Comparison of ENCODE assay signal across 1 cellular context in the genomic region with DNA sequence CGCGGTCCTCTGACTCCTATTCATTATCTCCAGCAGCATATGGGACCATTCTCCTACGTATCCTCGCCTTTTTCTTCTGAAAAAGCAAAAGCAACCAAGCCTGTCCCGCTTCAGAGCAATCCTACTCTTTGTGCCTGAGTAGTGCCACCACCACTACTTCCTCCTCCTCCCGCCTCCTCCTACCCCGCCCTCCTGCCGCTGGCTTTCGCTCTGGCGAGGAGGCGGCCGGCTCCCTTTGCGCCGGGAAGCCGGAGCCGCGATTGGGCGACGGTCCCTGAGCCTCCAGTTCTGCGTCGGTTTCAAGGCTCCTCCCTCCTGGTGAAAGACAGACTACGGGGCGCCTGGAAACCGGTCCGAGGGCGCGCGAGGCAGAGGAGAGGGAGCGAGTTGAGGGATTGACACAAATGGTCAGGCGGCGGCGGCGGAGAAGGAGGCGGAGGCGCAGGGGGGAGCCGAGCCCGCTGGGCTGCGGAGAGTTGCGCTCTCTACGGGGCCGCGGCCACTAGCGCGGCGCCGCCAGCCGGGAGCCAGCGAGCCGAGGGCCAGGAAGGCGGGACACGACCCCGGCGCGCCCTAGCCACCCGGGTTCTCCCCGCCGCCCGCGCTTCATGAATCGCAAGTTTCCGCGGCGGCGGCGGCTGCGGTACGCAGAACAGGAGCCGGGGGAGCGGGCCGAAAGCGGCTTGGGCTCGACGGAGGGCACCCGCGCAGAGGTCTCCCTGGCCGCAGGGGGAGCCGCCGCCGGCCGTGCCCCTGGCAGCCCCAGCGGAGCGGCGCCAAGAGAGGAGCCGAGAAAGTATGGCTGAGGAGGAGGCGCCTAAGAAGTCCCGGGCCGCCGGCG.
TF ChIP-seq lines count a peak whose summit lies in the region.

A gene (plus strand): TSS at position 351 of the 841 bp plus-strand sequence. CDS start 448 bp downstream, at position 799.

TF ChIP-seq in liver, 16 proteins besides CTCF, POLR2A, EP300 and RAD21 (continued from another document):
- TF ChIP-seq, protein P1, sequence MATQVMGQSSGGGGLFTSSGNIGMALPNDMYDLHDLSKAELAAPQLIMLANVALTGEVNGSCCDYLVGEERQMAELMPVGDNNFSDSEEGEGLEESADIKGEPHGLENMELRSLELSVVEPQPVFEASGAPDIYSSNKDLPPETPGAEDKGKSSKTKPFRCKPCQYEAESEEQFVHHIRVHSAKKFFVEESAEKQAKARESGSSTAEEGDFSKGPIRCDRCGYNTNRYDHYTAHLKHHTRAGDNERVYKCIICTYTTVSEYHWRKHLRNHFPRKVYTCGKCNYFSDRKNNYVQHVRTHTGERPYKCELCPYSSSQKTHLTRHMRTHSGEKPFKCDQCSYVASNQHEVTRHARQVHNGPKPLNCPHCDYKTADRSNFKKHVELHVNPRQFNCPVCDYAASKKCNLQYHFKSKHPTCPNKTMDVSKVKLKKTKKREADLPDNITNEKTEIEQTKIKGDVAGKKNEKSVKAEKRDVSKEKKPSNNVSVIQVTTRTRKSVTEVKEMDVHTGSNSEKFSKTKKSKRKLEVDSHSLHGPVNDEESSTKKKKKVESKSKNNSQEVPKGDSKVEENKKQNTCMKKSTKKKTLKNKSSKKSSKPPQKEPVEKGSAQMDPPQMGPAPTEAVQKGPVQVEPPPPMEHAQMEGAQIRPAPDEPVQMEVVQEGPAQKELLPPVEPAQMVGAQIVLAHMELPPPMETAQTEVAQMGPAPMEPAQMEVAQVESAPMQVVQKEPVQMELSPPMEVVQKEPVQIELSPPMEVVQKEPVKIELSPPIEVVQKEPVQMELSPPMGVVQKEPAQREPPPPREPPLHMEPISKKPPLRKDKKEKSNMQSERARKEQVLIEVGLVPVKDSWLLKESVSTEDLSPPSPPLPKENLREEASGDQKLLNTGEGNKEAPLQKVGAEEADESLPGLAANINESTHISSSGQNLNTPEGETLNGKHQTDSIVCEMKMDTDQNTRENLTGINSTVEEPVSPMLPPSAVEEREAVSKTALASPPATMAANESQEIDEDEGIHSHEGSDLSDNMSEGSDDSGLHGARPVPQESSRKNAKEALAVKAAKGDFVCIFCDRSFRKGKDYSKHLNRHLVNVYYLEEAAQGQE (IDR thresholded peaks at IDR 0.05): peak; percentile 69
- no peak for TF ChIP-seq TAF1 (conservative IDR thresholded peaks at IDR 0.05)
- TF ChIP-seq GABPA (IDR thresholded peaks at IDR 0.05 in 1 of 2, conservative IDR thresholded peaks at IDR 0.05 in 1 of 2): peak in 1 of 2 donors; percentile 34
- TF ChIP-seq EGR1 (IDR thresholded peaks at IDR 0.05; ENCODE audit: low read depth in 2 of 2): no peak
- TF ChIP-seq JUND (IDR thresholded peaks at IDR 0.05): peak in 1 of 2 donors; percentile 48
